Comparison of ENCODE assay signal across 1 cellular context in the genomic region with DNA sequence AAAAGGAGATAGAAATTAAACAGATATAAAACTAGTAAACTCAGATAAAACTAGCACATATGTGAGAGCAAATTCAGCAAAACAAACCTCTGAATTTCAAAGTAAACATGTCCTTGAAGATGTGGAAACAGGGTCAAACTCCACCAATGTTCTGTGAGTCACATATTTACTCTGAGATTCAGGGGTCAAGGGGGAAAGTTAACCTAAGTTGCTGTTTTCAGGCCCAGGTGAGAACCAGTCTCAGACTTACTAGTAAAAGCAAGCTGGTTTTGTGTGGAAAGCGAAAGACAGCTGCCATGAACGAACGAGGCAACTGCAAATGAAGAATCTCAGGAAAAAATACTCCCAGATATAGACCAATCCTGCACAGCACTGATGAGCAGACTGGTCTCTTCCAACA.
TF ChIP-seq lines count a peak whose summit lies in the region.

No MANE protein-coding gene starts in this region.

TF ChIP-seq in HepG2, 621 proteins besides CTCF, POLR2A, EP300 and RAD21 (continued from another document and continues in another):
- no peak for TF ChIP-seq MNT (IDR thresholded peaks at IDR 0.05)
- TF ChIP-seq ZNF446 (CRISPR knock-in tag; IDR thresholded peaks at IDR 0.05) = no peak
- 0 out of 2 replicates have a peak, but pooled peaks have one; percentile 63 for TF ChIP-seq BRCA1 (CRISPR knock-in tag; IDR thresholded peaks at IDR 0.05)
- peak; percentile 89 for TF ChIP-seq SAP130 (CRISPR knock-in tag; IDR thresholded peaks at IDR 0.05; ENCODE audit: low read depth)
- TF ChIP-seq REL (CRISPR knock-in tag; conservative IDR thresholded peaks at IDR 0.05) = no peak
- peak; percentile 92 for TF ChIP-seq KDM6A (CRISPR knock-in tag; IDR thresholded peaks at IDR 0.05; ENCODE audit: low read depth)
- peak; percentile 90 for TF ChIP-seq ATF2 (CRISPR knock-in tag; IDR thresholded peaks at IDR 0.05)
- TF ChIP-seq MEIS2 (CRISPR knock-in tag; IDR thresholded peaks at IDR 0.05) = 0 out of 2 replicates have a peak, but pooled peaks have one; percentile 48
- TF ChIP-seq ZBTB1 (CRISPR knock-in tag; IDR thresholded peaks at IDR 0.05; ENCODE audit: borderline replicate concordance) = no peak
- TF ChIP-seq ZNF12 (CRISPR knock-in tag; IDR thresholded peaks at IDR 0.05) = peak; percentile 65; the same call in 1 of the 2 replicates
- TF ChIP-seq, protein P1, sequence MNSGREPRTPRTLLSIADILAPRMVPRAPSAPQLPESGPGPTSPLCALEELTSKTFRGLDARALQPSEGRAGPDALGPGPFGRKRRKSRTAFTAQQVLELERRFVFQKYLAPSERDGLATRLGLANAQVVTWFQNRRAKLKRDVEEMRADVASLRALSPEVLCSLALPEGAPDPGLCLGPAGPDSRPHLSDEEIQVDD (CRISPR knock-in tag; IDR thresholded peaks at IDR 0.05; ENCODE audit: borderline replicate concordance) = no peak
- TF ChIP-seq SCMH1 (CRISPR knock-in tag; IDR thresholded peaks at IDR 0.05; ENCODE audit: borderline replicate concordance) = no peak
- TF ChIP-seq ZNF124 (CRISPR knock-in tag; IDR thresholded peaks at IDR 0.05) = peak; percentile 54; the same call in 1 of the 2 replicates
- TF ChIP-seq ELF4 (CRISPR knock-in tag; IDR thresholded peaks at IDR 0.05; ENCODE audit: borderline replicate concordance) = 0 out of 2 replicates have a peak, but pooled peaks have one; percentile 35
- TF ChIP-seq, protein P2, sequence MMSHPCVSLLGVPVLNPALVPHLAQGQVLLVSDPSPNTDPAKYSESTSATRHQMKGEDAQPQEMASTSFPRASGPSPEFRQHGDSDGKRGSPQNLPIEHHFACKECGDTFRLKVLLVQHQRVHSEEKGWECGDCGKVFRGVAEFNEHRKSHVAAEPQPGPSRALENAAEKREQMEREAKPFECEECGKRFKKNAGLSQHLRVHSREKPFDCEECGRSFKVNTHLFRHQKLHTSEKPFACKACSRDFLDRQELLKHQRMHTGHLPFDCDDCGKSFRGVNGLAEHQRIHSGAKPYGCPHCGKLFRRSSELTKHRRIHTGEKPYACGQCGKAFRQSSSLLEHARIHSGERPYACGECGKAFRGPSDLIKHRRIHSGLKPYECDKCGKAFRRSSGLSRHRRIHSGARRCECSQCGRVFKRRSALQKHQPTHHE (CRISPR knock-in tag; IDR thresholded peaks at IDR 0.05; ENCODE audit: borderline replicate concordance) = 0 out of 2 replicates have a peak, but pooled peaks have one; percentile 40
- no peak for TF ChIP-seq ZBTB38 (CRISPR knock-in tag; IDR thresholded peaks at IDR 0.05)
- TF ChIP-seq BCL6 (CRISPR knock-in tag; IDR thresholded peaks at IDR 0.05) = peak; percentile 94
- TF ChIP-seq HES4 (CRISPR knock-in tag; IDR thresholded peaks at IDR 0.05; ENCODE audit: borderline replicate concordance) = no peak
- no peak for TF ChIP-seq ATAD3A (CRISPR knock-in tag; IDR thresholded peaks at IDR 0.05)
- TF ChIP-seq TCF12 (IDR thresholded peaks at IDR 0.05) = no peak
- peak; percentile 85; the same call in 1 of the 2 replicates for TF ChIP-seq TCF12 (CRISPR knock-in tag; IDR thresholded peaks at IDR 0.05)
- TF ChIP-seq, protein P3, sequence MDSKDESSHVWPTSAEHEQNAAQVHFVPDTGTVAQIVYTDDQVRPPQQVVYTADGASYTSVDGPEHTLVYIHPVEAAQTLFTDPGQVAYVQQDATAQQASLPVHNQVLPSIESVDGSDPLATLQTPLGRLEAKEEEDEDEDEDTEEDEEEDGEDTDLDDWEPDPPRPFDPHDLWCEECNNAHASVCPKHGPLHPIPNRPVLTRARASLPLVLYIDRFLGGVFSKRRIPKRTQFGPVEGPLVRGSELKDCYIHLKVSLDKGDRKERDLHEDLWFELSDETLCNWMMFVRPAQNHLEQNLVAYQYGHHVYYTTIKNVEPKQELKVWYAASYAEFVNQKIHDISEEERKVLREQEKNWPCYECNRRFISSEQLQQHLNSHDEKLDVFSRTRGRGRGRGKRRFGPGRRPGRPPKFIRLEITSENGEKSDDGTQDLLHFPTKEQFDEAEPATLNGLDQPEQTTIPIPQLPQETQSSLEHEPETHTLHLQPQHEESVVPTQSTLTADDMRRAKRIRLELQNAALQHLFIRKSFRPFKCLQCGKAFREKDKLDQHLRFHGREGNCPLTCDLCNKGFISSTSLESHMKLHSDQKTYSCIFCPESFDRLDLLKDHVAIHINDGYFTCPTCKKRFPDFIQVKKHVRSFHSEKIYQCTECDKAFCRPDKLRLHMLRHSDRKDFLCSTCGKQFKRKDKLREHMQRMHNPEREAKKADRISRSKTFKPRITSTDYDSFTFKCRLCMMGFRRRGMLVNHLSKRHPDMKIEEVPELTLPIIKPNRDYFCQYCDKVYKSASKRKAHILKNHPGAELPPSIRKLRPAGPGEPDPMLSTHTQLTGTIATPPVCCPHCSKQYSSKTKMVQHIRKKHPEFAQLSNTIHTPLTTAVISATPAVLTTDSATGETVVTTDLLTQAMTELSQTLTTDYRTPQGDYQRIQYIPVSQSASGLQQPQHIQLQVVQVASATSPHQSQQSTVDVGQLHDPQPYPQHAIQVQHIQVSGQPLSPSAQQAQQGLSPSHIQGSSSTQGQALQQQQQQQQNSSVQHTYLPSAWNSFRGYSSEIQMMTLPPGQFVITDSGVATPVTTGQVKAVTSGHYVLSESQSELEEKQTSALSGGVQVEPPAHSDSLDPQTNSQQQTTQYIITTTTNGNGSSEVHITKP (CRISPR knock-in tag; IDR thresholded peaks at IDR 0.05; ENCODE audit: low read depth) = no peak
- peak; percentile 89 for TF ChIP-seq FOXK2 (IDR thresholded peaks at IDR 0.05)
- peak; percentile 100 for TF ChIP-seq SMARCE1 (IDR thresholded peaks at IDR 0.05; ENCODE audit: borderline replicate concordance)
- TF ChIP-seq BHLHE40 (IDR thresholded peaks at IDR 0.05; ENCODE audit: low read length) = no peak
- TF ChIP-seq KLF12 (CRISPR knock-in tag; IDR thresholded peaks at IDR 0.05; ENCODE audit: borderline replicate concordance) = peak; percentile 66; the same call in 1 of the 2 replicates
- TF ChIP-seq NFE2L2 (IDR thresholded peaks at IDR 0.05; ENCODE audit: low read length) = no peak
- no peak for TF ChIP-seq PTBP1 (IDR thresholded peaks at IDR 0.05; ENCODE audit: low read depth, low read length, poor library complexity, severe bottlenecking)
- no peak for TF ChIP-seq ZBTB8A (CRISPR knock-in tag; IDR thresholded peaks at IDR 0.05; ENCODE audit: borderline replicate concordance, low read depth)
- TF ChIP-seq ZBTB3 (CRISPR knock-in tag; IDR thresholded peaks at IDR 0.05; ENCODE audit: borderline replicate concordance, low read depth) = 0 out of 2 replicates have a peak, but pooled peaks have one; percentile 55
- TF ChIP-seq NFYC (CRISPR knock-in tag; IDR thresholded peaks at IDR 0.05) = peak; percentile 52; the same call in 1 of the 2 replicates
- TF ChIP-seq, protein P4, sequence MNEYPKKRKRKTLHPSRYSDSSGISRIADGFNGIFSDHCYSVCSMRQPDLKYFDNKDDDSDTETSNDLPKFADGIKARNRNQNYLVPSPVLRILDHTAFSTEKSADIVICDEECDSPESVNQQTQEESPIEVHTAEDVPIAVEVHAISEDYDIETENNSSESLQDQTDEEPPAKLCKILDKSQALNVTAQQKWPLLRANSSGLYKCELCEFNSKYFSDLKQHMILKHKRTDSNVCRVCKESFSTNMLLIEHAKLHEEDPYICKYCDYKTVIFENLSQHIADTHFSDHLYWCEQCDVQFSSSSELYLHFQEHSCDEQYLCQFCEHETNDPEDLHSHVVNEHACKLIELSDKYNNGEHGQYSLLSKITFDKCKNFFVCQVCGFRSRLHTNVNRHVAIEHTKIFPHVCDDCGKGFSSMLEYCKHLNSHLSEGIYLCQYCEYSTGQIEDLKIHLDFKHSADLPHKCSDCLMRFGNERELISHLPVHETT (CRISPR knock-in tag; conservative IDR thresholded peaks at IDR 0.05) = 0 out of 2 replicates have a peak, but pooled peaks have one; percentile 36
- TF ChIP-seq NFKBIZ (CRISPR knock-in tag; IDR thresholded peaks at IDR 0.05) = peak; percentile 94
- TF ChIP-seq ESRRA (CRISPR knock-in tag; IDR thresholded peaks at IDR 0.05; ENCODE audit: low read depth) = peak; percentile 87
- peak; percentile 46; the same call in 1 of the 2 replicates for TF ChIP-seq ZNF749 (CRISPR knock-in tag; IDR thresholded peaks at IDR 0.05; ENCODE audit: borderline replicate concordance)
- TF ChIP-seq ATF6 (CRISPR knock-in tag; conservative IDR thresholded peaks at IDR 0.05) = no peak
- no peak for TF ChIP-seq SP140L (CRISPR knock-in tag; IDR thresholded peaks at IDR 0.05; ENCODE audit: borderline replicate concordance)
- TF ChIP-seq, protein P5, sequence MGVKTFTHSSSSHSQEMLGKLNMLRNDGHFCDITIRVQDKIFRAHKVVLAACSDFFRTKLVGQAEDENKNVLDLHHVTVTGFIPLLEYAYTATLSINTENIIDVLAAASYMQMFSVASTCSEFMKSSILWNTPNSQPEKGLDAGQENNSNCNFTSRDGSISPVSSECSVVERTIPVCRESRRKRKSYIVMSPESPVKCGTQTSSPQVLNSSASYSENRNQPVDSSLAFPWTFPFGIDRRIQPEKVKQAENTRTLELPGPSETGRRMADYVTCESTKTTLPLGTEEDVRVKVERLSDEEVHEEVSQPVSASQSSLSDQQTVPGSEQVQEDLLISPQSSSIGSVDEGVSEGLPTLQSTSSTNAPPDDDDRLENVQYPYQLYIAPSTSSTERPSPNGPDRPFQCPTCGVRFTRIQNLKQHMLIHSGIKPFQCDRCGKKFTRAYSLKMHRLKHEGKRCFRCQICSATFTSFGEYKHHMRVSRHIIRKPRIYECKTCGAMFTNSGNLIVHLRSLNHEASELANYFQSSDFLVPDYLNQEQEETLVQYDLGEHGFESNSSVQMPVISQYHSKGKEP (CRISPR knock-in tag; IDR thresholded peaks at IDR 0.05) = no peak
- TF ChIP-seq ZNF563 (CRISPR knock-in tag; IDR thresholded peaks at IDR 0.05) = no peak
- peak in 1 of 2 experiments; percentile 90; a peak in 2 of 4 replicates for TF ChIP-seq KLF16 (CRISPR knock-in tag; IDR thresholded peaks at IDR 0.05)
- peak; percentile 63; the same call in 1 of the 2 replicates for TF ChIP-seq KLF11 (CRISPR knock-in tag; IDR thresholded peaks at IDR 0.05)
- peak; percentile 71 for TF ChIP-seq SKI (IDR thresholded peaks at IDR 0.05; ENCODE audit: partially characterized antibody)
- peak; percentile 89 for TF ChIP-seq ZNF609 (CRISPR knock-in tag; IDR thresholded peaks at IDR 0.05; ENCODE audit: borderline replicate concordance)
